Comparison of ENCODE assay signal across 14 cellular contexts in genomic region chr12:53194973-53195372, GRCh38. TPM values are rescaled to one million over a fixed set of nuclear protein-coding genes. Genes with fewer than 3 reads are reported as not detected.
DNase-seq lines count a peak whose midpoint lies in the region; ATAC-seq and TF ChIP-seq lines count a peak whose summit lies in the region.
"Had no signal": no experiment of that assay in that cellular context is flagged by ENCODE, and none has a peak within 500 bp of the region (broad histone marks: within the 10 kb centered on the region; RNA-seq: fewer than 3 reads in every experiment).

No MANE protein-coding gene starts in this region.

- H3K9me3 ChIP-seq in CD4-positive, CD25-positive, alpha-beta regulatory T cell (ENCODE audit: control insufficient read depth in 2 of 2, low read length in 2 of 2): no peaks in the 10 kb centered on the region
- no peaks in the 10 kb centered on the region for H3K9me3 ChIP-seq in MM.1S (replicated peaks; ENCODE audit: insufficient read depth, low read length)
- H3K9me3 ChIP-seq in naive thymus-derived CD4-positive, alpha-beta T cell (ENCODE audit: control insufficient read depth in 2 of 3, low read length in 3 of 3): no peaks in the 10 kb centered on the region

- peaks cover 53% of the 10 kb centered on the region for H3K36me3 Mint-ChIP-seq in activated CD8-positive, alpha-beta T cell treated with anti-CD3 and anti-CD28 coated beads for 36 hours (ENCODE audit: low read depth)
- H3K36me3 Mint-ChIP-seq in activated CD8-positive, alpha-beta T cell treated with anti-CD3 and anti-CD28 coated beads, Interleukin-2, amount 10 ng/mL, durations not matched to agents 7 days and 5 days (ENCODE audit: low read depth): peaks cover 90% of the 10 kb centered on the region
- peaks cover 56% of the 10 kb centered on the region for H3K36me3 Mint-ChIP-seq in CD4-positive, CD25-positive, alpha-beta regulatory T cell
- H3K36me3 Mint-ChIP-seq in naive thymus-derived CD4-positive, alpha-beta T cell: peaks cover 6 to 65% (median 21%) of the 10 kb centered on the region in 5 donors

- peaks cover 30% of the 10 kb centered on the region for H3K4me1 ChIP-seq in CD4-positive, CD25-positive, alpha-beta regulatory T cell (ENCODE audit: control insufficient read depth, insufficient read depth, low read length, poor library complexity, severe bottlenecking)
- peaks cover 41% of the 10 kb centered on the region for H3K4me1 ChIP-seq in MM.1S (ENCODE audit: low read length)
- peaks cover 22 to 46% of the 10 kb centered on the region in 2 donors for H3K4me1 ChIP-seq in naive thymus-derived CD4-positive, alpha-beta T cell (ENCODE audit: control insufficient read depth in 2 of 2, insufficient read depth in 2 of 2, low read length in 2 of 2)

- H3K27me3 Mint-ChIP-seq in activated CD8-positive, alpha-beta T cell treated with anti-CD3 and anti-CD28 coated beads for 36 hours: no peaks in the 10 kb centered on the region
- no peaks in the 10 kb centered on the region for H3K27me3 Mint-ChIP-seq in activated CD8-positive, alpha-beta T cell treated with anti-CD3 and anti-CD28 coated beads, Interleukin-2, amount 10 ng/mL, durations not matched to agents 7 days and 5 days (ENCODE audit: low read depth)
- H3K27me3 Mint-ChIP-seq in CD4-positive, CD25-positive, alpha-beta regulatory T cell: no peaks in the 10 kb centered on the region
- H3K27me3 Mint-ChIP-seq in naive thymus-derived CD4-positive, alpha-beta T cell: no peaks in the 10 kb centered on the region

- peaks cover 38% of the 10 kb centered on the region for H3K4me1 Mint-ChIP-seq in activated CD8-positive, alpha-beta T cell treated with anti-CD3 and anti-CD28 coated beads for 36 hours (ENCODE audit: low read depth)
- H3K4me1 Mint-ChIP-seq in activated CD8-positive, alpha-beta T cell treated with anti-CD3 and anti-CD28 coated beads, Interleukin-2, amount 10 ng/mL, durations not matched to agents 7 days and 5 days (ENCODE audit: low read depth): peaks cover 55% of the 10 kb centered on the region
- H3K4me1 Mint-ChIP-seq in CD4-positive, CD25-positive, alpha-beta regulatory T cell: peaks cover 4 to 52% (median 18%) of the 10 kb centered on the region in 4 donors
- peaks cover 36 to 65% (median 49%) of the 10 kb centered on the region in 7 donors for H3K4me1 Mint-ChIP-seq in naive thymus-derived CD4-positive, alpha-beta T cell

- H3F3A ChIP-seq in MM.1S (ENCODE audit: insufficient read depth, low read length): peaks cover 100% of the 10 kb centered on the region

- intact Hi-C loops in activated CD8-positive, alpha-beta T cell treated with anti-CD3 and anti-CD28 coated beads for 36 hours (cut with micrococcal nuclease): no loop called here
- intact Hi-C loops in naive thymus-derived CD4-positive, alpha-beta T cell (cut with micrococcal nuclease): no loop called here

- no peaks in the 10 kb centered on the region for H3K9me3 Mint-ChIP-seq in activated CD8-positive, alpha-beta T cell treated with anti-CD3 and anti-CD28 coated beads for 36 hours
- no peaks in the 10 kb centered on the region for H3K9me3 Mint-ChIP-seq in activated CD8-positive, alpha-beta T cell treated with anti-CD3 and anti-CD28 coated beads, Interleukin-2, amount 10 ng/mL, durations not matched to agents 7 days and 5 days (ENCODE audit: insufficient read depth)
- H3K9me3 Mint-ChIP-seq in CD4-positive, CD25-positive, alpha-beta regulatory T cell: no peaks in the 10 kb centered on the region
- H3K9me3 Mint-ChIP-seq in naive thymus-derived CD4-positive, alpha-beta T cell: peaks cover 0 to 2% (median 0%) of the 10 kb centered on the region in 11 donors
- H3K9me3 Mint-ChIP-seq: HFFc6 had no signal

- H3K9ac ChIP-seq in MM.1S (ENCODE audit: low read length): peak overlapping the region; percentile 99; the same call in 1 of the 2 replicates

- no peak for TF ChIP-seq CTCF in activated CD8-positive, alpha-beta T cell treated with anti-CD3 and anti-CD28 coated beads for 36 hours (IDR thresholded peaks at IDR 0.05)
- no peak for TF ChIP-seq CTCF in MM.1S (IDR thresholded peaks at IDR 0.05; ENCODE audit: low read length)

- POLR2A ChIA-PET in activated CD8-positive, alpha-beta T cell treated with anti-CD3 and anti-CD28 coated beads for 36 hours (lab: Charles Lee): interaction anchor here (0.6 to 9.4 kb wide), 7 partner anchors 10 to 105 kb away, joined by 3 to 91 read pairs (median 3); partner anchors contain the start of genes CSAD, MYG1 and ZNF740
- POLR2A ChIA-PET in activated CD8-positive, alpha-beta T cell treated with anti-CD3 and anti-CD28 coated beads, Interleukin-2, amount 10 ng/mL, durations not matched to agents 7 days and 5 days (lab: Charles Lee): interaction anchor here (0.6 to 7.9 kb wide), 4 partner anchors 10 to 237 kb away, joined by 3 to 57 read pairs (median 4); partner anchors contain the start of genes CSAD, PFDN5 and ZNF740
- POLR2A ChIA-PET in naive thymus-derived CD4-positive, alpha-beta T cell (lab: Charles Lee): interaction anchor here (0.8 to 10.4 kb wide), 7 partner anchors 10 to 100 kb away, joined by 3 to 217 read pairs (median 6); partner anchors contain the start of genes CSAD, ITGB7, PFDN5 and ZNF740

- H3K27me3 ChIP-seq in CD4-positive, CD25-positive, alpha-beta regulatory T cell (ENCODE audit: control insufficient read depth, insufficient read depth, low read length): no peaks in the 10 kb centered on the region
- no peaks in the 10 kb centered on the region for H3K27me3 ChIP-seq in MM.1S (replicated peaks; ENCODE audit: insufficient read depth, low read length)
- H3K27me3 ChIP-seq in naive thymus-derived CD4-positive, alpha-beta T cell (ENCODE audit: control insufficient read depth in 2 of 2, insufficient read depth in 2 of 2, low read length in 2 of 2): no peaks in the 10 kb centered on the region

- peaks cover 66% of the 10 kb centered on the region for H4K20me1 ChIP-seq in MM.1S (ENCODE audit: insufficient read depth, low read length)

- H3K27ac Mint-ChIP-seq in activated CD8-positive, alpha-beta T cell treated with anti-CD3 and anti-CD28 coated beads for 36 hours: peak overlapping the region; percentile 47
- no peak overlapping the region for H3K27ac Mint-ChIP-seq in activated CD8-positive, alpha-beta T cell treated with anti-CD3 and anti-CD28 coated beads, Interleukin-2, amount 10 ng/mL, durations not matched to agents 7 days and 5 days
- H3K27ac Mint-ChIP-seq in CD4-positive, CD25-positive, alpha-beta regulatory T cell: peak overlapping the region in 2 of 3 donors; percentile 76 to 78
- H3K27ac Mint-ChIP-seq in naive thymus-derived CD4-positive, alpha-beta T cell: peak overlapping the region in 7 of 9 donors; percentile 19 to 87 (median 81)
- H3K27ac Mint-ChIP-seq: HFFc6 had no signal

- H3K4me3 Mint-ChIP-seq in activated CD8-positive, alpha-beta T cell treated with anti-CD3 and anti-CD28 coated beads for 36 hours: no peak overlapping the region
- H3K4me3 Mint-ChIP-seq in activated CD8-positive, alpha-beta T cell treated with anti-CD3 and anti-CD28 coated beads, Interleukin-2, amount 10 ng/mL, durations not matched to agents 7 days and 5 days: no peak overlapping the region
- peak overlapping the region in 1 of 4 donors; percentile 73 for H3K4me3 Mint-ChIP-seq in CD4-positive, CD25-positive, alpha-beta regulatory T cell
- peak overlapping the region in 1 of 10 donors; percentile 25 for H3K4me3 Mint-ChIP-seq in naive thymus-derived CD4-positive, alpha-beta T cell
- H3K4me3 Mint-ChIP-seq: HFFc6 had no signal

- peak overlapping the region; percentile 97; the same call in 1 of the 2 replicates for H3K4me2 ChIP-seq in MM.1S (ENCODE audit: low read depth, low read length)

- no peak for DNase-seq in activated CD8-positive, alpha-beta T cell treated with anti-CD3 and anti-CD28 coated beads for 36 hours
- DNase-seq in activated CD8-positive, alpha-beta T cell treated with anti-CD3 and anti-CD28 coated beads, Interleukin-2, amount 10 ng/mL, durations not matched to agents 7 days and 5 days: no peak
- no peak for DNase-seq in CD4-positive, CD25-positive, alpha-beta regulatory T cell
- DNase-seq in MM.1S (no peak), amniotic stem cell (lab: John Stamatoyannopoulos, UW) (no peak), GF-D8 (lab: John Stamatoyannopoulos, UW) (no peak)
- no peak for DNase-seq in naive thymus-derived CD4-positive, alpha-beta T cell
- DNase-seq: DMS 273 treated with DMSO at 0.1 percent for 48 hours, HFFc6, Kasumi-1, NCI-H2029, NCI-H510A, NCI-H82 had no signal

- peaks cover 72% of the 10 kb centered on the region for H3K79me2 ChIP-seq in MM.1S (ENCODE audit: low read length)

- no peak overlapping the region for H2AFZ ChIP-seq in MM.1S (ENCODE audit: low read length)

- peak overlapping the region; percentile 24 for H3K27ac ChIP-seq in CD4-positive, CD25-positive, alpha-beta regulatory T cell (ENCODE audit: insufficient read depth, low read length, poor library complexity, severe bottlenecking)
- H3K27ac ChIP-seq in MM.1S (ENCODE audit: low read length): peak overlapping the region; percentile 99; the same call in 1 of the 2 replicates
- peak overlapping the region; percentile 75 for H3K27ac ChIP-seq in naive thymus-derived CD4-positive, alpha-beta T cell (ENCODE audit: low read depth, low read length)

- CTCF ChIA-PET in activated CD8-positive, alpha-beta T cell treated with anti-CD3 and anti-CD28 coated beads for 36 hours (lab: Charles Lee): interaction anchor here (0.8 to 1.5 kb wide), 7 partner anchors 9 to 129 kb away, joined by 3 to 9 read pairs (median 3); partner anchors contain the start of gene AAAS
- CTCF ChIA-PET in activated CD8-positive, alpha-beta T cell treated with anti-CD3 and anti-CD28 coated beads, Interleukin-2, amount 10 ng/mL, durations not matched to agents 7 days and 5 days (lab: Charles Lee): interaction anchor here (0.7 to 1.1 kb wide), 5 partner anchors 9 to 73 kb away, joined by 3 to 5 read pairs (median 3); partner anchors contain the start of gene ESPL1
- CTCF ChIA-PET in naive thymus-derived CD4-positive, alpha-beta T cell (lab: Charles Lee): interaction anchor here (0.9 to 10.2 kb wide), 5 partner anchors 8 to 56 kb away, joined by 4 to 88 read pairs (median 7); partner anchors contain the start of genes CSAD, ITGB7 and ZNF740

- H3K4me3 ChIP-seq in CD4-positive, CD25-positive, alpha-beta regulatory T cell (ENCODE audit: low read depth, low read length): no peak overlapping the region
- H3K4me3 ChIP-seq in MM.1S (ENCODE audit: low read length): no peak overlapping the region
- H3K4me3 ChIP-seq in naive thymus-derived CD4-positive, alpha-beta T cell (ENCODE audit: low read length): no peak overlapping the region

- no peaks in the 10 kb centered on the region for H3K9me2 ChIP-seq in MM.1S (replicated peaks; ENCODE audit: insufficient read depth, low read length)

- peaks cover 73% of the 10 kb centered on the region for H3K36me3 ChIP-seq in CD4-positive, CD25-positive, alpha-beta regulatory T cell (ENCODE audit: control insufficient read depth, insufficient read depth, low read length)
- peaks cover 72% of the 10 kb centered on the region for H3K36me3 ChIP-seq in MM.1S (replicated peaks; ENCODE audit: insufficient read depth, low read length)
- peaks cover 38 to 78% (median 50%) of the 10 kb centered on the region in 3 experiments for H3K36me3 ChIP-seq in naive thymus-derived CD4-positive, alpha-beta T cell (ENCODE audit: control insufficient read depth in 2 of 3, insufficient read depth in 3 of 3, low read length in 3 of 3)

- ATAC-seq in activated CD8-positive, alpha-beta T cell treated with anti-CD3 and anti-CD28 coated beads for 36 hours: no peak
- no peak for ATAC-seq in activated CD8-positive, alpha-beta T cell treated with anti-CD3 and anti-CD28 coated beads, Interleukin-2, amount 10 ng/mL, durations not matched to agents 7 days and 5 days
- ATAC-seq in CD4-positive, CD25-positive, alpha-beta regulatory T cell (ENCODE audit: low read depth in 2 of 2): no peak
- ATAC-seq in naive thymus-derived CD4-positive, alpha-beta T cell: no peak
- no peak for ATAC-seq in HG03159 (IDR thresholded peaks at IDR 0.05; ENCODE audit: unreplicated experiment)

RNA-seq across cellular contexts. Expression of gene ITGB7, which starts 12.1 kb away (rescaled TPM):
- total RNA-seq in activated CD8-positive, alpha-beta T cell treated with anti-CD3 and anti-CD28 coated beads for 36 hours: 100 to 1,000 TPM; 121 to 137 TPM
- 100 to 1,000 TPM; 500 to 503 TPM for total RNA-seq in activated CD8-positive, alpha-beta T cell treated with anti-CD3 and anti-CD28 coated beads, Interleukin-2, amount 10 ng/mL, durations not matched to agents 7 days and 5 days
- 297 TPM for total RNA-seq in CD4-positive, CD25-positive, alpha-beta regulatory T cell
- polyA plus RNA-seq in CD4-positive, CD25-positive, alpha-beta regulatory T cell: 100 to 1,000 TPM; 279 to 382 (median 330) TPM
- 100 to 1,000 TPM; 208 to 760 (median 408) TPM for total RNA-seq in naive thymus-derived CD4-positive, alpha-beta T cell
- 100 to 1,000 TPM; 191 to 205 TPM for polyA plus RNA-seq in naive thymus-derived CD4-positive, alpha-beta T cell

RNA-seq across cellular contexts. Expression of gene CSAD, which starts 14.2 kb away (rescaled TPM):
- 10 to 100 TPM; 13.8 to 18.6 TPM for total RNA-seq in activated CD8-positive, alpha-beta T cell treated with anti-CD3 and anti-CD28 coated beads for 36 hours
- 10 to 100 TPM; 15.7 to 17.0 TPM for total RNA-seq in activated CD8-positive, alpha-beta T cell treated with anti-CD3 and anti-CD28 coated beads, Interleukin-2, amount 10 ng/mL, durations not matched to agents 7 days and 5 days
- 68.0 TPM for total RNA-seq in CD4-positive, CD25-positive, alpha-beta regulatory T cell
- 1 to 10 TPM; 1.2 to 2.3 (median 1.6) TPM for polyA plus RNA-seq in CD4-positive, CD25-positive, alpha-beta regulatory T cell
- 10 to 100 TPM; 34.1 to 76.3 (median 69.1) TPM for total RNA-seq in naive thymus-derived CD4-positive, alpha-beta T cell
- 1 to 10 TPM; 1.3 to 2.1 TPM for polyA plus RNA-seq in naive thymus-derived CD4-positive, alpha-beta T cell

RNA-seq across cellular contexts. Expression of gene ZNF740, which starts 14.5 kb away (rescaled TPM):
- 10 to 100 TPM; 31.3 to 35.9 TPM for total RNA-seq in activated CD8-positive, alpha-beta T cell treated with anti-CD3 and anti-CD28 coated beads for 36 hours
- total RNA-seq in activated CD8-positive, alpha-beta T cell treated with anti-CD3 and anti-CD28 coated beads, Interleukin-2, amount 10 ng/mL, durations not matched to agents 7 days and 5 days: 10 to 100 TPM; 28.2 to 31.4 TPM
- 32.6 TPM for total RNA-seq in CD4-positive, CD25-positive, alpha-beta regulatory T cell
- polyA plus RNA-seq in CD4-positive, CD25-positive, alpha-beta regulatory T cell: 1 to 10 TPM; 2.3 to 3.1 (median 2.7) TPM
- 100 to 1,000 TPM in 2 of 5 experiments, 10 to 100 TPM in 3; 37.2 to 135 (median 49.5) TPM for total RNA-seq in naive thymus-derived CD4-positive, alpha-beta T cell
- 1 to 10 TPM; 3.6 to 3.8 TPM for polyA plus RNA-seq in naive thymus-derived CD4-positive, alpha-beta T cell

RNA-seq across cellular contexts. Expression of gene RARG, which starts 37.0 kb away (rescaled TPM):
- total RNA-seq in activated CD8-positive, alpha-beta T cell treated with anti-CD3 and anti-CD28 coated beads for 36 hours: 10 to 100 TPM; 19.7 to 20.3 TPM
- 10 to 100 TPM; 44.1 to 45.9 TPM for total RNA-seq in activated CD8-positive, alpha-beta T cell treated with anti-CD3 and anti-CD28 coated beads, Interleukin-2, amount 10 ng/mL, durations not matched to agents 7 days and 5 days
- total RNA-seq in CD4-positive, CD25-positive, alpha-beta regulatory T cell: 16.8 TPM
- 1 to 10 TPM; 1.5 to 5.1 (median 2.4) TPM for polyA plus RNA-seq in CD4-positive, CD25-positive, alpha-beta regulatory T cell
- 10 to 100 TPM; 22.4 to 73.1 (median 57.4) TPM for total RNA-seq in naive thymus-derived CD4-positive, alpha-beta T cell
- polyA plus RNA-seq in naive thymus-derived CD4-positive, alpha-beta T cell: 10 to 100 TPM in 1 of 2 donors, 1 to 10 TPM in 1; 6.4 to 17.2 TPM

Comparison
In these comparisons a context has a peak if more than half of its experiments do, and no peak if none do; other contexts are left out.
1. H3K27ac ChIP-seq: peak in every context shown above with its lines; median percentile 99 in MM.1S; 75 in naive thymus-derived CD4-positive, alpha-beta T cell; 24 in CD4-positive, CD25-positive, alpha-beta regulatory T cell.